13 cellular contexts compared by ENCODE assay signal in genomic region chr12:19710811-19711793, GRCh38.
DNase-seq lines count a peak whose midpoint lies in the region; ATAC-seq and TF ChIP-seq lines count a peak whose summit lies in the region.
"Had no signal": no experiment of that assay in that cellular context is flagged by ENCODE, and none has a peak within 500 bp of the region (broad histone marks: within the 10 kb centered on the region; RNA-seq: fewer than 3 reads in every experiment).

No MANE protein-coding gene starts in this region.

- peaks cover 3 to 51% (median 10%) of the 10 kb centered on the region in 4 donors for H3K4me1 ChIP-seq in tibial artery
- H3K4me1 ChIP-seq: Caco-2, gastrocnemius medialis had no signal

- TF ChIP-seq CTCF in epithelial cell of proximal tubule (conservative IDR thresholded peaks at IDR 0.05; ENCODE audit: low read depth, low read length) (no peak), tibial artery (IDR thresholded peaks at IDR 0.05) (peak in 1 of 2 experiments; percentile 8)

- H3K9me3 ChIP-seq in tibial artery: peaks cover 0 to 12% (median 0%) of the 10 kb centered on the region in 3 donors
- H3K9me3 ChIP-seq: gastrocnemius medialis had no signal

- H3K36me3 ChIP-seq in tibial artery: no peaks in the 10 kb centered on the region
- H3K36me3 ChIP-seq: gastrocnemius medialis, MG63 had no signal

- DNase-seq in M059J (ENCODE audit: low read depth) (peak; percentile 44), epithelial cell of proximal tubule (ENCODE audit: low read depth) (peak; percentile 68), medulla oblongata (ENCODE audit: extremely low spot score) (peak; percentile 56), tibial artery (peak; percentile 79 to 93), T-helper 9 cell (no peak)
- DNase-seq: activated CD4-positive, alpha-beta T cell treated with anti-CD3 and anti-CD28 coated beads, Interleukin-2, amount 50 U/mL, for 4 hours; activated gamma-delta T cell treated with Interleukin-2 at 50 U/mL for 16 hours; Caco-2; NCI-H526 had no signal

- ATAC-seq in GM19467 (IDR thresholded peaks at IDR 0.05; ENCODE audit: unreplicated experiment) (no peak), HG03354 (IDR thresholded peaks at IDR 0.05; ENCODE audit: poor library complexity, severe bottlenecking, unreplicated experiment) (no peak)

- intact Hi-C loops in tibial artery (cut with DNase I; ENCODE audit: low total_unique reads): no loop called here

- H3K27ac ChIP-seq in tibial artery: peak overlapping the region; percentile 90 to 94

- no peaks in the 10 kb centered on the region for H3K27me3 ChIP-seq in tibial artery
- H3K27me3 ChIP-seq: gastrocnemius medialis, MG63 had no signal

- H3K4me3 ChIP-seq in epithelial cell of proximal tubule (ENCODE audit: low read depth, low read length) (no peak overlapping the region), tibial artery (no peak overlapping the region)
- H3K4me3 ChIP-seq: gastrocnemius medialis, MG63 had no signal
